25 cellular contexts compared by ENCODE assay signal in genomic region chr11:94742645-94743044, GRCh38. TPM values are rescaled to one million over a fixed set of nuclear protein-coding genes. Genes with fewer than 3 reads are reported as not detected.
DNase-seq lines count a peak whose midpoint lies in the region; ATAC-seq, FAIRE-seq and TF ChIP-seq lines count a peak whose summit lies in the region.
"Had no signal": no experiment of that assay in that cellular context is flagged by ENCODE, and none has a peak within 500 bp of the region (broad histone marks: within the 10 kb centered on the region; RNA-seq: fewer than 3 reads in every experiment).

No MANE protein-coding gene starts in this region.

- H3K36me3 ChIP-seq in PC-3 (ENCODE audit: low read depth, low read length), result no peaks in the 10 kb centered on the region
- H3K36me3 ChIP-seq in K562 (ENCODE audit: control insufficient read depth, insufficient read depth, low read length), result no peaks in the 10 kb centered on the region
- H3K36me3 ChIP-seq in esophagus squamous epithelium, result no peaks in the 10 kb centered on the region
- H3K36me3 ChIP-seq in neural progenitor cell, result no peaks in the 10 kb centered on the region
- H3K36me3 ChIP-seq: BLaER1, HAP-1, SJSA1 had no signal

- no peak; a peak in 1 of 4 replicates for TF ChIP-seq RAD21 in K562 (CRISPR knock-in tag; conservative IDR thresholded peaks at IDR 0.05 in 1 of 2, IDR thresholded peaks at IDR 0.05 in 1 of 2)

- no peak overlapping the region for H3K4me3 ChIP-seq in PC-3 (ENCODE audit: low read length)
- H3K4me3 ChIP-seq in K562, result no peak overlapping the region
- no peak overlapping the region for H3K4me3 ChIP-seq in esophagus squamous epithelium
- H3K4me3 ChIP-seq in neural progenitor cell, result no peak overlapping the region
- H3K4me3 ChIP-seq: BLaER1, HAP-1, SJSA1 had no signal

- no peak for TF ChIP-seq POLR2A in K562 (conservative IDR thresholded peaks at IDR 0.05)
- TF ChIP-seq POLR2A in esophagus squamous epithelium (IDR thresholded peaks at IDR 0.05), result no peak

- WGBS in K562 (ENCODE audit: insufficient coverage, low coverage, missing lambda C conversion rate), result 31% methylated on average over 1 of the region's 1 CpG
- WGBS in esophagus squamous epithelium, 2 donors, result 62 to 69% methylated on average over 1 of the region's 1 CpG

- H3K79me2 ChIP-seq in PC-3 (ENCODE audit: low read length) (0 out of 2 replicates have a peak, but pooled peaks cover 6% of the 10 kb centered on the region), K562 (ENCODE audit: control insufficient read depth, insufficient read depth, low read length) (no peaks in the 10 kb centered on the region), neural progenitor cell (ENCODE audit: low read depth) (peaks cover 3% of the 10 kb centered on the region)

- no peaks in the 10 kb centered on the region for H3K9me1 ChIP-seq in K562 (ENCODE audit: control insufficient read depth, insufficient read depth, low read length)

- no peak for ATAC-seq in PC-3
- peak; percentile 64 for ATAC-seq in K562
- ATAC-seq in left ventricle myocardium superior, result no peak
- no peak for ATAC-seq in GM21423 (IDR thresholded peaks at IDR 0.05; ENCODE audit: unreplicated experiment)
- no peak for ATAC-seq in foreskin keratinocyte
- ATAC-seq: GM23338 had no signal

- H3K4me2 ChIP-seq in PC-3 (ENCODE audit: low read length) (0 out of 2 replicates have a peak overlapping the region, but pooled peaks have one; percentile 94), K562 (ENCODE audit: insufficient read depth, low read length) (no peak overlapping the region; the same call in 1 of the 2 replicates), neural progenitor cell (no peak overlapping the region)
- H3K4me2 ChIP-seq: BLaER1, GM23338, KMS-11 had no signal

- no peak for TF ChIP-seq EP300 in K562 (IDR thresholded peaks at IDR 0.05; ENCODE audit: low read length)

- in situ Hi-C loops in K562 (cut with MboI), result no loop called here

- H3K27me3 Mint-ChIP-seq in neural progenitor cell (ENCODE audit: insufficient read depth, low read depth) (peaks cover 7% of the 10 kb centered on the region), nephron progenitor cell (ENCODE audit: low read depth, poor library complexity) (peaks cover 22% of the 10 kb centered on the region)

- no peaks in the 10 kb centered on the region for H4K20me1 ChIP-seq in PC-3 (ENCODE audit: low read length)
- H4K20me1 ChIP-seq in K562 (replicated peaks; ENCODE audit: control insufficient read depth, insufficient read depth, low read length), result no peaks in the 10 kb centered on the region
- H4K20me1 ChIP-seq in neural progenitor cell (ENCODE audit: low read depth), result no peaks in the 10 kb centered on the region

- H2AFZ ChIP-seq in PC-3 (ENCODE audit: low read length) (no peak overlapping the region), K562 (ENCODE audit: low read depth, low read length) (peak overlapping the region; percentile 54), neural progenitor cell (replicated peaks) (no peak overlapping the region)
- H2AFZ ChIP-seq: GM23338 had no signal

- no TSS peak for BruUV-seq in PC-3 (replicated peaks; lab: Mats Ljungman, UMichigan)
- BruUV-seq in K562 (replicated peaks; lab: Mats Ljungman, UMichigan), result no TSS peak

- CTCF ChIA-PET in PC-3 (lab: Charles Lee), result interaction anchor here (0.6 to 2.5 kb wide), 4 partner anchors 10 to 119 kb away, joined by 3 to 17 read pairs (median 5); no protein-coding TSS in a partner anchor
- CTCF ChIA-PET in K562 (lab: Yijun Ruan, JAX; ENCODE audit: low intra/inter-chr PET ratio), result interaction anchor here (0.7 kb wide), 1 partner anchor 126 kb away, joined by 3 read pairs; no protein-coding TSS in a partner anchor

- H3K4me1 Mint-ChIP-seq in neural progenitor cell (peaks cover 29% of the 10 kb centered on the region), nephron progenitor cell (peaks cover 18% of the 10 kb centered on the region)

- H3K4me1 ChIP-seq in PC-3 (ENCODE audit: insufficient read depth, low read length) (peaks cover 52% of the 10 kb centered on the region), K562 (replicated peaks in 1 of 2; ENCODE audit: control insufficient read depth in 2 of 2, insufficient read depth in 2 of 2, low read length in 2 of 2) (peaks cover 11 to 14% of the 10 kb centered on the region in 2 experiments; a peak in 4 of 5 replicates), esophagus squamous epithelium (peaks cover 5 to 60% (median 19%) of the 10 kb centered on the region in 3 donors), neural progenitor cell (peaks cover 8% of the 10 kb centered on the region), foreskin keratinocyte (peaks cover 45% of the 10 kb centered on the region)
- H3K4me1 ChIP-seq: HAP-1 had no signal

- FAIRE-seq in K562 (lab: Jason Lieb, UNC), result peak; percentile 6
- FAIRE-seq: D721Med, GM18507, RCC 7860 had no signal

- H3K27ac ChIP-seq in PC-3 (ENCODE audit: low read length) (no peak overlapping the region), K562 (ENCODE audit: extremely low read depth, low read depth, low read length) (no peak overlapping the region), esophagus squamous epithelium (peak overlapping the region in 3 of 4 donors; percentile 3 to 84 (median 29)), neural progenitor cell (no peak overlapping the region), foreskin keratinocyte (no peak overlapping the region)
- H3K27ac ChIP-seq: BLaER1, KMS-11, SJSA1 had no signal

- H3K4me3 Mint-ChIP-seq in neural progenitor cell (peak overlapping the region; percentile 46), nephron progenitor cell (no peak overlapping the region)
- H3K4me3 Mint-ChIP-seq: CD4-positive, alpha-beta T cell had no signal

- H3K9me2 ChIP-seq in PC-3 (replicated peaks; ENCODE audit: low read length), result no peaks in the 10 kb centered on the region

- H3K9me3 Mint-ChIP-seq in neural progenitor cell (no peaks in the 10 kb centered on the region), nephron progenitor cell (no peaks in the 10 kb centered on the region)
- H3K9me3 Mint-ChIP-seq: CD4-positive, alpha-beta T cell; HFFc6 had no signal

- intact Hi-C loops in PC-3 (cut with micrococcal nuclease), result no loop called here
- intact Hi-C loops in K562 (cut with micrococcal nuclease), result loop anchor here (1.0 kb wide), 1 partner anchor 119 kb away; no protein-coding TSS in a partner anchor
- intact Hi-C loops in esophagus squamous epithelium (cut with DNase I), result no loop called here
- intact Hi-C loops in left ventricle myocardium superior (cut with micrococcal nuclease), result no loop called here

- peaks cover 10% of the 10 kb centered on the region for H3F3A ChIP-seq in PC-3 (ENCODE audit: low read length, unreplicated experiment)
- no peaks in the 10 kb centered on the region for H3F3A ChIP-seq in neural progenitor cell (ENCODE audit: low read depth)

- H3K9ac ChIP-seq in PC-3 (ENCODE audit: low read length) (no peak overlapping the region), K562 (ENCODE audit: insufficient read depth in 1 of 2, low read depth in 2 of 2, low read length in 2 of 2) (no peak overlapping the region), neural progenitor cell (no peak overlapping the region)
- H3K9ac ChIP-seq: BLaER1, KMS-11 had no signal

- H3K36me3 Mint-ChIP-seq in neural progenitor cell (peaks cover 4% of the 10 kb centered on the region), nephron progenitor cell (ENCODE audit: low read depth) (no peaks in the 10 kb centered on the region)

- POLR2A ChIA-PET in PC-3 (lab: Charles Lee; ENCODE audit: unreplicated experiment) (no interaction called here), K562 (lab: Yijun Ruan, JAX) (interaction anchor here (0.6 to 1.8 kb wide), 4 partner anchors 8 to 326 kb away, joined by 3 to 5 read pairs (median 3); no protein-coding TSS in a partner anchor)

- DNase-seq in PC-3 (no peak), K562 (ENCODE audit: extremely low read depth in 1 of 4, low spot score in 3 of 4) (peak in 1 of 4 experiments; percentile 44), esophagus squamous epithelium (lab: John Stamatoyannopoulos, UW) (no peak), neural progenitor cell (ENCODE audit: low spot score) (no peak), left ventricle myocardium superior (no peak), foreskin keratinocyte (no peak), nephron progenitor cell (no peak)
- DNase-seq: CD4-positive, alpha-beta T cell; HFFc6; IMR-90; NCI-H1048; NCI-H1694; NCI-H2029 treated with DMSO at 0.1 percent for 48 hours; NCI-H446 treated with DMSO at 0.1 percent for 48 hours; NCI-H526; NCI-H82 had no signal

- H3K9me3 ChIP-seq in PC-3 (ENCODE audit: low read length) (no peaks in the 10 kb centered on the region), K562 (replicated peaks; ENCODE audit: control insufficient read depth, insufficient read depth, low read depth, low read length) (no peaks in the 10 kb centered on the region), esophagus squamous epithelium (no peaks in the 10 kb centered on the region), neural progenitor cell (ENCODE audit: low read depth) (no peaks in the 10 kb centered on the region)
- H3K9me3 ChIP-seq: BLaER1, HAP-1, SJSA1 had no signal

- TF ChIP-seq CTCF in PC-3 (conservative IDR thresholded peaks at IDR 0.05; ENCODE audit: low read depth, low read length), result no peak
- no peak for TF ChIP-seq CTCF in K562 (IDR thresholded peaks at IDR 0.05 in 2 of 3, conservative IDR thresholded peaks at IDR 0.05 in 1 of 3; ENCODE audit: insufficient read depth in 2 of 3, low read depth in 1 of 3, low read length in 3 of 3)
- TF ChIP-seq CTCF in esophagus squamous epithelium (IDR thresholded peaks at IDR 0.05), result no peak
- TF ChIP-seq CTCF in neural progenitor cell (IDR thresholded peaks at IDR 0.05), result no peak
- TF ChIP-seq CTCF in foreskin keratinocyte (conservative IDR thresholded peaks at IDR 0.05), result no peak
- TF ChIP-seq CTCF in nephron progenitor cell (IDR thresholded peaks at IDR 0.05), result no peak

- H3K27me3 ChIP-seq in PC-3 (ENCODE audit: low read length) (no peaks in the 10 kb centered on the region), K562 (ENCODE audit: control insufficient read depth in 2 of 2, insufficient read depth in 2 of 2, low read length in 2 of 2) (peaks cover 0 to 20% of the 10 kb centered on the region in 2 experiments; a peak in 1 of 5 replicates), esophagus squamous epithelium (peaks cover 0 to 8% (median 0%) of the 10 kb centered on the region in 4 donors), neural progenitor cell (peaks cover 28% of the 10 kb centered on the region), foreskin keratinocyte (no peaks in the 10 kb centered on the region)
- H3K27me3 ChIP-seq: SJSA1 had no signal

- H3K27ac Mint-ChIP-seq in neural progenitor cell (no peak overlapping the region), nephron progenitor cell (no peak overlapping the region)
- H3K27ac Mint-ChIP-seq: CD4-positive, alpha-beta T cell; GM23338; HFFc6 had no signal

RNA-seq across cellular contexts. Expression of gene AMOTL1, which starts 25.5 kb away (rescaled TPM):
- total RNA-seq in PC-3 (2014; rRNA removed) (32.6 and 37.9 TPM in 2 replicates), K562 (2014; rRNA removed) (20.9 and 22.1 TPM in 2 replicates), K562 (2014; rRNA removed; fragmentation: Illumina TruSeq; extraction: Trizol) (14.0 and 14.4 TPM in 2 replicates), K562 (2015; rRNA removed; fragmentation: Illumina TruSeq; extraction: Trizol) (12.8 and 12.9 TPM in 2 replicates), K562 (2021) (29.9 and 35.4 TPM in 2 replicates), esophagus squamous epithelium (10 to 100 TPM; 47.2 to 91.6 (median 66.9) TPM), neural progenitor cell (ENCODE audit: low replicate concordance) (22.6 and 29.5 TPM in 2 replicates), left ventricle myocardium superior (46.3 TPM), foreskin keratinocyte (158 and 182 TPM in 2 replicates)
- total RNA-seq in K562 (2011; cell fraction: chromatin; rRNA removed; ENCODE audit: low replicate concordance), result 33.3 and 42.6 TPM in 2 replicates
- 17.8 and 18.0 TPM in 2 replicates for total RNA-seq in K562 (2011; cell fraction: nucleolus; rRNA removed)
- 26.3 and 39.2 TPM in 2 replicates for total RNA-seq in K562 (2011; cell fraction: nucleoplasm; rRNA removed)
- polyA plus RNA-seq in K562 (2011; rRNA removed) (2.5 and 16.7 TPM in 2 replicates), K562 (2014; fragmentation: Illumina TruSeq; extraction: Trizol) (18.7 and 18.8 TPM in 2 replicates), K562 (2014; fragmentation: Nextera tagmentation; extraction: Ambion mirVana) (1 to 10 TPM; 4.0 to 4.7 TPM), K562 (2014; rRNA removed) (12.6 and 13.3 TPM in 2 replicates), foreskin keratinocyte (25.6 and 26.8 TPM in 2 replicates)
- 2.0 and 12.2 TPM in 2 replicates for polyA plus RNA-seq in K562 (2011; cell fraction: cytosol; rRNA removed)
- 3.0 and 21.5 TPM in 2 replicates for polyA plus RNA-seq in K562 (2011; cell fraction: nucleus; rRNA removed)
- polyA plus RNA-seq in K562 (2012), result 17.9 and 23.2 TPM in 2 replicates
- 5.5 and 37.5 TPM in 2 replicates for polyA minus RNA-seq in K562 (2011; rRNA and poly(A)+ RNA removed)
- polyA minus RNA-seq in K562 (2011; cell fraction: cytosol; rRNA and poly(A)+ RNA removed), result 3.5 and 21.8 TPM in 2 replicates
- polyA minus RNA-seq in K562 (2011; cell fraction: nucleus; rRNA and poly(A)+ RNA removed), result 3.9 and 17.8 TPM in 2 replicates

Comparison
In these comparisons a context has a peak if more than half of its experiments do, and no peak if none do; other contexts are left out.
1. H3K27ac ChIP-seq: peak in esophagus squamous epithelium (3 of 4); none in PC-3 (single experiment), K562 (single experiment), neural progenitor cell (single experiment) and foreskin keratinocyte (single experiment).